In genomic region chr14:89841855-89842254, GRCh38 we compare ENCODE assay signal across 12 cellular contexts.
"Had no signal": no experiment of that assay in that cellular context is flagged by ENCODE, and none has a peak within 500 bp of the region (broad histone marks: within the 10 kb centered on the region; RNA-seq: fewer than 3 reads in every experiment).

No MANE protein-coding gene starts in this region.

- H3K36me3 ChIP-seq: suprapubic skin had no signal

- H3K4me3 ChIP-seq: suprapubic skin had no signal

- H3K27me3 Mint-ChIP-seq: activated CD8-positive, alpha-beta memory T cell treated with anti-CD3 and anti-CD28 coated beads, Interleukin-2, amount 10 ng/mL, durations not matched to agents 7 days and 5 days; activated T-cell treated with anti-CD3 and anti-CD28 coated beads, Interleukin-2, amount 50 U/mL, for 24 hours had no signal

- H3K9me3 Mint-ChIP-seq: natural killer cell treated with Interleukin-12 subunit alpha and Interleukin-12 subunit beta and Interleukin-15 and Interleukin-18, amount 100 ng/mL, for 72 hours had no signal

- H3K27ac ChIP-seq: suprapubic skin had no signal

- H3K4me1 ChIP-seq: suprapubic skin had no signal

- H3K36me3 Mint-ChIP-seq: activated CD8-positive, alpha-beta memory T cell treated with anti-CD3 and anti-CD28 coated beads, Interleukin-2, amount 10 ng/mL, durations not matched to agents 7 days and 5 days; activated naive CD4-positive, alpha-beta T cell treated with anti-CD3 and anti-CD28 coated beads, Interleukin-2, amount 50 U/mL, for 72 hours; natural killer cell treated with Interleukin-12 subunit alpha and Interleukin-12 subunit beta and Interleukin-15 and Interleukin-18, amount 100 ng/mL, for 72 hours had no signal

- H3K27ac Mint-ChIP-seq: activated CD8-positive, alpha-beta memory T cell treated with anti-CD3 and anti-CD28 coated beads, Interleukin-2, amount 10 ng/mL, durations not matched to agents 7 days and 5 days; activated naive CD4-positive, alpha-beta T cell treated with anti-CD3 and anti-CD28 coated beads, Interleukin-2, amount 50 U/mL, for 72 hours; activated T-cell treated with anti-CD3 and anti-CD28 coated beads, Interleukin-2, amount 50 U/mL, for 24 hours; natural killer cell treated with Interleukin-12 subunit alpha and Interleukin-12 subunit beta and Interleukin-15 and Interleukin-18, amount 100 ng/mL, for 72 hours had no signal

- H3K9me3 ChIP-seq: suprapubic skin had no signal

- H3K27me3 ChIP-seq: suprapubic skin had no signal

- DNase-seq: activated CD4-positive, alpha-beta T cell treated with anti-CD3 and anti-CD28 coated beads, Interleukin-2, amount 50 U/mL, for 48 hours; activated CD4-positive, CD25-positive, alpha-beta regulatory T cell treated with anti-CD3 and anti-CD28 coated beads, Interleukin-2, amount 50 U/mL, for 72 hours; activated CD8-positive, alpha-beta memory T cell treated with anti-CD3 and anti-CD28 coated beads, Interleukin-2, amount 10 ng/mL, durations not matched to agents 7 days and 5 days; activated effector memory CD4-positive, alpha-beta T cell treated with Interleukin-2 at 50 U/mL for 16 hours; activated T-cell treated with anti-CD3 and anti-CD28 coated beads, Interleukin-2, amount 50 U/mL, for 24 hours; foreskin melanocyte; head of caudate nucleus; stimulated activated CD4-positive, alpha-beta T cell treated with anti-CD3 and anti-CD28 coated beads, Interleukin-2, amount 100 ng/mL, for 48 hours; stimulated activated naive CD8-positive, alpha-beta T cell treated with anti-CD3 and anti-CD28 coated beads, Interleukin-15, Interleukin-2, amounts not matched to agents 100 U/mL and 50 U/mL, for 24 hours had no signal

- H3K4me1 Mint-ChIP-seq: activated CD8-positive, alpha-beta memory T cell treated with anti-CD3 and anti-CD28 coated beads, Interleukin-2, amount 10 ng/mL, durations not matched to agents 7 days and 5 days had no signal

- ATAC-seq: activated CD8-positive, alpha-beta memory T cell treated with anti-CD3 and anti-CD28 coated beads, Interleukin-2, amount 10 ng/mL, durations not matched to agents 7 days and 5 days; activated naive CD4-positive, alpha-beta T cell treated with anti-CD3 and anti-CD28 coated beads, Interleukin-2, amount 50 U/mL, for 72 hours; natural killer cell treated with Interleukin-12 subunit alpha and Interleukin-12 subunit beta and Interleukin-15 and Interleukin-18, amount 100 ng/mL, for 72 hours; stimulated activated naive CD8-positive, alpha-beta T cell treated with anti-CD3 and anti-CD28 coated beads, Interleukin-15, Interleukin-2, amounts not matched to agents 100 U/mL and 50 U/mL, for 24 hours had no signal

- H3K4me3 Mint-ChIP-seq: activated CD8-positive, alpha-beta memory T cell treated with anti-CD3 and anti-CD28 coated beads, Interleukin-2, amount 10 ng/mL, durations not matched to agents 7 days and 5 days; activated T-cell treated with anti-CD3 and anti-CD28 coated beads, Interleukin-2, amount 50 U/mL, for 24 hours; natural killer cell treated with Interleukin-12 subunit alpha and Interleukin-12 subunit beta and Interleukin-15 and Interleukin-18, amount 100 ng/mL, for 72 hours had no signal
